In the genomic region with DNA sequence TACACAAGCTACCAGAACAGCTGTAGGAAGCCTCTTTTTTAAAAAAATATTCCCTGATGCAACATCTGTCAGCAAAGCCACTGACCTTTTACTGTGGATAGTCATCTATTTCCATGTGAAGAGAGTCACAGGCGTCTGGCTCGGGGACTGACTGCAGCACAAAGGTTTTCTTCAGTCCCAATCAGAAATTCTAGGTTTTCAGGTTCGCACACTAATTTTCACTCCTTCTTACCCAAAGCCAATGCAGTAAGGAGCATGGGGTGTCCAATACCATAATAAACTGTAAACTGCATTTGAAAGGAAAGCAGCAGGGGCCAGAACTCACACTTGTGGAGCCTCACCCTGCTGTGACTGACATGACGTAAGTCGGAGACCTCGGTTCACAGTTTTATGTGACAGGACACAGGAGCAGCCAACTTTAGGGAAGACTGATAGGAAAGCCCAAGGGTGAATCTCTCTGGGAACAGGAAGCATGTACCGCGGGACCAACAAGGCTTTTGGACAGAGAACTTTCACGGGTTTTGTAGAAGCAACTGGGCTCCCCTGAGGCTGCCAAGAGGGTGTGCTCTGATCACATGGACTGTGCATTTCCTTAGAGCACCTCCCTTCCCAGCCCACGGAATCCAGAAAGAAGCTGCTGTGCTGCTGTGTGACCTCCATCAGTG, we compare ENCODE assay signal across 11 cellular contexts. TPM values are rescaled to one million over a fixed set of nuclear protein-coding genes. Genes with fewer than 3 reads are reported as not detected.
DNase-seq lines count a peak whose midpoint lies in the region; ATAC-seq and TF ChIP-seq lines count a peak whose summit lies in the region.
"Had no signal": no experiment of that assay in that cellular context is flagged by ENCODE, and none has a peak within 500 bp of the region (broad histone marks: within the 10 kb centered on the region; RNA-seq: fewer than 3 reads in every experiment).

No MANE protein-coding gene starts in this region.

- DNase-seq in dermis microvascular lymphatic vessel endothelial cell (ENCODE audit: low read depth in 2 of 2) (peak; percentile 21 to 45), right lobe of liver (peak; percentile 33 to 82 (median 62)), smooth muscle cell of the brain vasculature (ENCODE audit: low read depth, low spot score) (peak; percentile 83), MM.1S (no peak), COLO829 (ENCODE audit: low spot score) (no peak)
- DNase-seq: activated T-cell treated with anti-CD3 and anti-CD28 coated beads, Interleukin-2, amount 50 U/mL, for 48 hours; hippocampal formation had no signal

- no peak overlapping the region for H3K27ac ChIP-seq in HUES6 (ENCODE audit: low read depth, low read length)
- H3K27ac ChIP-seq in right lobe of liver = peak overlapping the region; percentile 66 to 95 (median 92)
- H3K27ac ChIP-seq in MM.1S (ENCODE audit: low read length) = no peak overlapping the region

- H3F3A ChIP-seq in MM.1S (ENCODE audit: insufficient read depth, low read length) = no peaks in the 10 kb centered on the region

- WGBS in right lobe of liver (ENCODE audit: insufficient coverage, low coverage, low lambda C conversion rate, missing lambda C conversion rate) = 10% methylated on average over 7 of the region's 10 CpGs

- peaks cover 39% of the 10 kb centered on the region for H3K4me1 ChIP-seq in HUES6 (ENCODE audit: control insufficient read depth, insufficient read depth, low read length)
- peaks cover 0 to 43% (median 16%) of the 10 kb centered on the region in 4 donors for H3K4me1 ChIP-seq in right lobe of liver
- no peaks in the 10 kb centered on the region for H3K4me1 ChIP-seq in MM.1S (ENCODE audit: low read length)

- H3K36me3 ChIP-seq in HUES6 (ENCODE audit: control insufficient read depth, insufficient read depth, low read length) (no peaks in the 10 kb centered on the region), right lobe of liver (no peaks in the 10 kb centered on the region), MM.1S (replicated peaks; ENCODE audit: insufficient read depth, low read length) (no peaks in the 10 kb centered on the region)

- H3K79me2 ChIP-seq in MM.1S (ENCODE audit: low read length) = no peaks in the 10 kb centered on the region

- no peak for TF ChIP-seq CTCF in right lobe of liver (IDR thresholded peaks at IDR 0.05)
- TF ChIP-seq CTCF in MM.1S (IDR thresholded peaks at IDR 0.05; ENCODE audit: low read length) = no peak

- peak; percentile 74 to 77 (median 76) for ATAC-seq in right lobe of liver
- no peak for ATAC-seq in HG03571 (IDR thresholded peaks at IDR 0.05; ENCODE audit: unreplicated experiment)
- ATAC-seq in GM21619 (IDR thresholded peaks at IDR 0.05; ENCODE audit: unreplicated experiment) = no peak

- peak overlapping the region; percentile 10 for H3K9ac ChIP-seq in HUES6 (ENCODE audit: low read length)
- no peak overlapping the region for H3K9ac ChIP-seq in MM.1S (ENCODE audit: low read length)

- H3K9me2 ChIP-seq in MM.1S (replicated peaks; ENCODE audit: insufficient read depth, low read length) = no peaks in the 10 kb centered on the region

- no peak overlapping the region for H2AFZ ChIP-seq in MM.1S (ENCODE audit: low read length)

- intact Hi-C loops in right lobe of liver (cut with DNase I) = no loop called here

- H3K4me3 ChIP-seq in HUES6 (ENCODE audit: low read depth, low read length) (peak overlapping the region; percentile 2; the same call in 1 of the 2 replicates), right lobe of liver (peak overlapping the region; percentile 9 to 39 (median 28)), MM.1S (ENCODE audit: low read length) (no peak overlapping the region)

- no peak overlapping the region for H3K4me2 ChIP-seq in MM.1S (ENCODE audit: low read depth, low read length)

- H3K9me3 ChIP-seq in HUES6 (ENCODE audit: control insufficient read depth, insufficient read depth, low read depth, low read length) = no peaks in the 10 kb centered on the region
- H3K9me3 ChIP-seq in right lobe of liver = no peaks in the 10 kb centered on the region
- H3K9me3 ChIP-seq in MM.1S (replicated peaks; ENCODE audit: insufficient read depth, low read length) = no peaks in the 10 kb centered on the region

- TF ChIP-seq POLR2A in right lobe of liver (IDR thresholded peaks at IDR 0.05) = peak; percentile 70

- H3K27me3 ChIP-seq in HUES6 (ENCODE audit: control insufficient read depth, insufficient read depth, low read length) (no peaks in the 10 kb centered on the region), right lobe of liver (no peaks in the 10 kb centered on the region), MM.1S (replicated peaks; ENCODE audit: insufficient read depth, low read length) (no peaks in the 10 kb centered on the region)

- H4K20me1 ChIP-seq in MM.1S (ENCODE audit: insufficient read depth, low read length) = no peaks in the 10 kb centered on the region

RNA-seq across cellular contexts. Expression of a gene that starts 9.1 kb away (rescaled TPM):
- 3.1 and 5.6 TPM in 2 replicates for total RNA-seq in dermis microvascular lymphatic vessel endothelial cell
- 1 to 10 TPM; 1.8 to 8.3 (median 4.5) TPM for total RNA-seq in right lobe of liver
- total RNA-seq: PC-3 had no signal

RNA-seq across cellular contexts. Expression of a gene that starts 19.1 kb away (rescaled TPM):
- total RNA-seq in dermis microvascular lymphatic vessel endothelial cell (26.0 and 26.3 TPM in 2 replicates), right lobe of liver (10 to 100 TPM; 27.4 to 82.6 (median 68.1) TPM)

Comparison
In these comparisons a context has a peak if more than half of its experiments do, and no peak if none do; other contexts are left out.
1. H3K27ac ChIP-seq: peak in right lobe of liver (3 of 3); none in HUES6 (single experiment) and MM.1S (single experiment).
2. DNase-seq: peak in dermis microvascular lymphatic vessel endothelial cell (2 of 2), right lobe of liver (3 of 3) and smooth muscle cell of the brain vasculature (single experiment); none in MM.1S (single experiment) and COLO829 (single experiment).
3. ATAC-seq: peak in right lobe of liver (4 of 4); none in HG03571 (single experiment) and GM21619 (single experiment).